Comparison of ENCODE assay signal across 8 cellular contexts in genomic region chr10:17910144-17910789, GRCh38. TPM values are rescaled to one million over a fixed set of nuclear protein-coding genes. Genes with fewer than 3 reads are reported as not detected.
DNase-seq lines count a peak whose midpoint lies in the region; ATAC-seq and TF ChIP-seq lines count a peak whose summit lies in the region.

No MANE protein-coding gene starts in this region.

- ATAC-seq in GM18499 (IDR thresholded peaks at IDR 0.05; ENCODE audit: insufficient read depth, unreplicated experiment), result peak; percentile 61
- ATAC-seq in gastroesophageal sphincter, result peak; percentile 53
- no peak for ATAC-seq in HG02588 (IDR thresholded peaks at IDR 0.05; ENCODE audit: unreplicated experiment)

- H3K27me3 ChIP-seq in gastroesophageal sphincter, result no peaks in the 10 kb centered on the region

- no peaks in the 10 kb centered on the region for H3K9me3 ChIP-seq in gastroesophageal sphincter

- peaks cover 0 to 43% (median 2%) of the 10 kb centered on the region in 3 donors for H3K4me1 ChIP-seq in gastroesophageal sphincter

- DNase-seq in AG10803 (ENCODE audit: low read depth), result peak; percentile 68
- peak; percentile 46 for DNase-seq in Jurkat, Clone E6-1 (ENCODE audit: low read depth, low spot score)
- DNase-seq in SW 1271 (lab: John Stamatoyannopoulos, UW), result peak; percentile 1 to 47
- peak; percentile 47 for DNase-seq in renal cortical epithelial cell (ENCODE audit: low read depth)
- no peak for DNase-seq in ecto neural progenitor cell (ENCODE audit: low spot score)

- TF ChIP-seq POLR2A in gastroesophageal sphincter (IDR thresholded peaks at IDR 0.05), result no peak

- TF ChIP-seq CTCF in AG10803 (conservative IDR thresholded peaks at IDR 0.05; ENCODE audit: low read length) (peak; percentile 79), gastroesophageal sphincter (IDR thresholded peaks at IDR 0.05) (peak; percentile 57 to 72 (median 58))

- H3K36me3 ChIP-seq in gastroesophageal sphincter, result no peaks in the 10 kb centered on the region

- WGBS in gastroesophageal sphincter (ENCODE audit: low coverage in 1 of 2), 2 donors, result 14 to 32% methylated on average over 5 to 12 of the region's 12 CpGs

- no peak for TF ChIP-seq EP300 in gastroesophageal sphincter (IDR thresholded peaks at IDR 0.05)

- H3K4me3 ChIP-seq in AG10803 (ENCODE audit: low read length) (no peak overlapping the region), gastroesophageal sphincter (no peak overlapping the region)
- no peak overlapping the region for H3K4me3 ChIP-seq in Jurkat, Clone E6-1 (ENCODE audit: low read length)

- no peak overlapping the region for H3K27ac ChIP-seq in gastroesophageal sphincter

RNA-seq across cellular contexts. Expression of gene SLC39A12, which starts 41.5 kb away (rescaled TPM):
- polyA plus RNA-seq in Jurkat, Clone E6-1 (2012; ENCODE audit: insufficient read depth, insufficient read length), result not detected
- total RNA-seq in gastroesophageal sphincter (under 1 TPM in 1 of 4 donors, not detected in 3; 0.12 TPM), renal cortical epithelial cell (not detected in 2 replicates)
